Comparison of ENCODE assay signal across 1 cellular context in the genomic region with DNA sequence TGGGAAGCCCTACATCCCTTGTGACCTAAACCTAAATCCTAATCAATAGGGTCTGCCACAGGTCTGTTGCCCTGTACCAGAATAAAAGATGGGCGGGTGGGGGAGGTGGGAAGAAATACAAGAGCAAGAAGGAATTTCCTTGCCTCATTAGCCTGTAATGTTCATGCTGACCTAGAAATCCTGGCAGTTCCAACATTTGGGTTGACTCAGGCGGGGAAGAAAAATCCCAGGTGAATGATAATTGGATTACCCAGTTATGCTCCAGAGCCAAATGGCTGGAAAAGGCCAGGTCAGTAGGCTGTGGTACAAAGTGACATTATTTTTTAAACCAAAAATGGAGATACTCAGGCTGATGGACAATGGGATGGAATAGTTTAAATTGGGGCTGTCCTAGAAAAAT.
TF ChIP-seq lines count a peak whose summit lies in the region.

No MANE protein-coding gene starts in this region.

TF ChIP-seq in endothelial cell of umbilical vein, 7 proteins besides CTCF, POLR2A, EP300 and RAD21:
- TF ChIP-seq JUN (IDR thresholded peaks at IDR 0.05; ENCODE audit: borderline replicate concordance, insufficient read depth, insufficient read length, low read depth) = no peak
- no peak for TF ChIP-seq POLR2AphosphoS5 (IDR thresholded peaks at IDR 0.05; ENCODE audit: insufficient read depth, low read depth, low read length)
- TF ChIP-seq, protein P1, sequence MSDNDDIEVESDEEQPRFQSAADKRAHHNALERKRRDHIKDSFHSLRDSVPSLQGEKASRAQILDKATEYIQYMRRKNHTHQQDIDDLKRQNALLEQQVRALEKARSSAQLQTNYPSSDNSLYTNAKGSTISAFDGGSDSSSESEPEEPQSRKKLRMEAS (IDR thresholded peaks at IDR 0.05; ENCODE audit: insufficient read depth, insufficient read length) = no peak
- no peak for TF ChIP-seq MYC (IDR thresholded peaks at IDR 0.05; ENCODE audit: low read depth, low read length)
- no peak for TF ChIP-seq GATA2 (IDR thresholded peaks at IDR 0.05; ENCODE audit: insufficient read depth, insufficient read length, low read depth, low read length)
- no peak for TF ChIP-seq EZH2 (IDR thresholded peaks at IDR 0.05; ENCODE audit: borderline replicate concordance, low read depth, low read length, severe bottlenecking)
- no peak for TF ChIP-seq FOS (IDR thresholded peaks at IDR 0.05; ENCODE audit: borderline replicate concordance, insufficient read depth, low read length)
